1 cellular context compared by ENCODE assay signal in genomic region chr9:116700882-116701836, GRCh38.
TF ChIP-seq lines count a peak whose summit lies in the region.

No MANE protein-coding gene starts in this region.

TF ChIP-seq in WTC11, 78 proteins besides CTCF, POLR2A, EP300 and RAD21 (continued from another document):
- no peak for TF ChIP-seq ZNF532 (CRISPR knock-in tag; IDR thresholded peaks at IDR 0.05; ENCODE audit: borderline replicate concordance)
- no peak for TF ChIP-seq ZNF512 (CRISPR knock-in tag; IDR thresholded peaks at IDR 0.05; ENCODE audit: borderline replicate concordance)
- no peak for TF ChIP-seq IRF1 (CRISPR knock-in tag; IDR thresholded peaks at IDR 0.05)
- TF ChIP-seq ZNF416 (CRISPR knock-in tag; IDR thresholded peaks at IDR 0.05): no peak
- no peak for TF ChIP-seq ZNF263 (CRISPR knock-in tag; IDR thresholded peaks at IDR 0.05; ENCODE audit: low read depth)
- TF ChIP-seq ZNF396 (CRISPR knock-in tag; IDR thresholded peaks at IDR 0.05; ENCODE audit: borderline replicate concordance): no peak
- TF ChIP-seq HMGXB4 (CRISPR knock-in tag; IDR thresholded peaks at IDR 0.05): no peak
- no peak for TF ChIP-seq ARID4B (CRISPR knock-in tag; IDR thresholded peaks at IDR 0.05; ENCODE audit: borderline replicate concordance)
- TF ChIP-seq ZMAT4 (CRISPR knock-in tag; IDR thresholded peaks at IDR 0.05): no peak
